6 cellular contexts compared by ENCODE assay signal in genomic region chr1:207777412-207777811, GRCh38. TPM values are rescaled to one million over a fixed set of nuclear protein-coding genes. Genes with fewer than 3 reads are reported as not detected.
DNase-seq lines count a peak whose midpoint lies in the region; ATAC-seq, FAIRE-seq and TF ChIP-seq lines count a peak whose summit lies in the region.
"Not testable (repeated sequence)": the region's sequence is repeated elsewhere in the genome, so short reads cannot be mapped to it uniquely, and the experiment has no call there.

No MANE protein-coding gene starts in this region.

- not testable (repeated sequence) for H3K4me2 ChIP-seq in K562 (ENCODE audit: insufficient read depth, low read length)

- TF ChIP-seq CTCF in Calu3 (IDR thresholded peaks at IDR 0.05; ENCODE audit: unreplicated experiment); HEK293 (tag by site-specific recombination; IDR thresholded peaks at IDR 0.05); K562 (IDR thresholded peaks at IDR 0.05 in 2 of 3, conservative IDR thresholded peaks at IDR 0.05 in 1 of 3; ENCODE audit: insufficient read depth in 2 of 3, low read depth in 1 of 3, low read length in 3 of 3); endothelial cell (IDR thresholded peaks at IDR 0.05; ENCODE audit: unreplicated experiment); type B pancreatic cell (conservative IDR thresholded peaks at IDR 0.05): not testable (repeated sequence)

- BruUV-seq in Calu3 (replicated peaks; lab: Mats Ljungman, UMichigan); K562 (replicated peaks; lab: Mats Ljungman, UMichigan): not testable (repeated sequence)

- H3K9ac ChIP-seq in K562 (ENCODE audit: insufficient read depth in 1 of 2, low read depth in 2 of 2, low read length in 2 of 2): not testable (repeated sequence)

- not testable (repeated sequence) for H3K27me3 Mint-ChIP-seq in Calu3 (ENCODE audit: unreplicated experiment); endothelial cell (ENCODE audit: unreplicated experiment); type B pancreatic cell

- TF ChIP-seq EP300 in K562 (IDR thresholded peaks at IDR 0.05; ENCODE audit: low read length): not testable (repeated sequence)

- H3K9me3 Mint-ChIP-seq in Calu3 (ENCODE audit: low read depth, unreplicated experiment); endothelial cell (ENCODE audit: unreplicated experiment); type B pancreatic cell: not testable (repeated sequence)

- H3K27ac Mint-ChIP-seq in Calu3 (ENCODE audit: unreplicated experiment) (peak overlapping the region; percentile 31), type B pancreatic cell (peak overlapping the region; percentile 29)
- not testable (repeated sequence) for H3K27ac Mint-ChIP-seq in endothelial cell (ENCODE audit: unreplicated experiment)

- TF ChIP-seq RAD21 in K562 (CRISPR knock-in tag; conservative IDR thresholded peaks at IDR 0.05 in 1 of 2, IDR thresholded peaks at IDR 0.05 in 1 of 2): not testable (repeated sequence)

- not testable (repeated sequence) for H2AFZ ChIP-seq in K562 (ENCODE audit: low read depth, low read length)

- not testable (repeated sequence) for H3K9me1 ChIP-seq in K562 (ENCODE audit: control insufficient read depth, insufficient read depth, low read length)

- H3K4me1 ChIP-seq in HEK293 (ENCODE audit: control insufficient read depth, insufficient read depth, low read length): not testable (repeated sequence)
- H3K4me1 ChIP-seq in K562 (replicated peaks in 1 of 2; ENCODE audit: control insufficient read depth in 2 of 2, insufficient read depth in 2 of 2, low read length in 2 of 2): peaks cover 4 to 21% of the 10 kb centered on the region in 2 experiments; a peak in 4 of 5 replicates

- H3K79me2 ChIP-seq in K562 (ENCODE audit: control insufficient read depth, insufficient read depth, low read length): peaks cover 87% of the 10 kb centered on the region

- H3K27me3 ChIP-seq in K562 (ENCODE audit: control insufficient read depth in 2 of 2, insufficient read depth in 2 of 2, low read length in 2 of 2): not testable (repeated sequence)

- peaks cover 36% of the 10 kb centered on the region for H3K4me1 Mint-ChIP-seq in Calu3 (ENCODE audit: low read depth, unreplicated experiment)
- peaks cover 13% of the 10 kb centered on the region for H3K4me1 Mint-ChIP-seq in endothelial cell (ENCODE audit: unreplicated experiment)
- H3K4me1 Mint-ChIP-seq in type B pancreatic cell (ENCODE audit: unreplicated experiment): not testable (repeated sequence)

- H3K4me3 ChIP-seq in HEK293 (ENCODE audit: low read depth, low read length); K562: not testable (repeated sequence)

- CTCF ChIA-PET in Calu3 (lab: Charles Lee); K562 (lab: Yijun Ruan, JAX; ENCODE audit: low intra/inter-chr PET ratio): not testable (repeated sequence)
- CTCF ChIA-PET in HEK293 (lab: Yijun Ruan, JAX): interaction anchor here (1.1 to 1.2 kb wide), 2 partner anchors 20 to 66 kb away, joined by 3 read pairs; no protein-coding TSS in a partner anchor

- not testable (repeated sequence) for FAIRE-seq in K562 (lab: Jason Lieb, UNC)

- ATAC-seq in SK-N-SH treated with all-trans-retinoic acid at 6 μM for 48 hours, K562: not testable (repeated sequence)

- not testable (repeated sequence) for H3K4me3 Mint-ChIP-seq in Calu3 (ENCODE audit: low read depth, unreplicated experiment); type B pancreatic cell
- peak overlapping the region; percentile 43 for H3K4me3 Mint-ChIP-seq in endothelial cell (ENCODE audit: unreplicated experiment)

- H3K9me3 ChIP-seq in HEK293 (ENCODE audit: control insufficient read depth, insufficient read depth, low read depth, low read length); K562 (replicated peaks; ENCODE audit: control insufficient read depth, insufficient read depth, low read depth, low read length): not testable (repeated sequence)

- intact Hi-C loops in Calu3 (cut with micrococcal nuclease; ENCODE audit: unreplicated experiment); K562 (cut with micrococcal nuclease): not testable (repeated sequence)

- H3K36me3 ChIP-seq in HEK293 (ENCODE audit: control insufficient read depth in 2 of 2, insufficient read depth in 1 of 2, low read length in 2 of 2) (peaks cover 3 to 16% of the 10 kb centered on the region in 2 experiments; a peak in 2 of 3 replicates), K562 (ENCODE audit: control insufficient read depth, insufficient read depth, low read length) (peaks cover 78% of the 10 kb centered on the region)

- WGBS in K562 (ENCODE audit: insufficient coverage, low coverage, missing lambda C conversion rate): 91% methylated on average over 7 of the region's 7 CpGs

- not testable (repeated sequence) for H3K27ac ChIP-seq in HEK293 (ENCODE audit: extremely low read depth, low read depth, low read length); K562 (ENCODE audit: extremely low read depth, low read depth, low read length)

- H3K36me3 Mint-ChIP-seq in Calu3 (ENCODE audit: insufficient read depth, unreplicated experiment) (peaks cover 72% of the 10 kb centered on the region), endothelial cell (ENCODE audit: low read depth, unreplicated experiment) (peaks cover 35% of the 10 kb centered on the region), type B pancreatic cell (peaks cover 71% of the 10 kb centered on the region)

- H4K20me1 ChIP-seq in K562 (replicated peaks; ENCODE audit: control insufficient read depth, insufficient read depth, low read length): not testable (repeated sequence)

- POLR2A ChIA-PET in HEK293 (lab: Yijun Ruan, JAX); K562 (lab: Yijun Ruan, JAX): not testable (repeated sequence)

- not testable (repeated sequence) for DNase-seq in Calu3; K562 (ENCODE audit: extremely low read depth in 1 of 4, low spot score in 3 of 4); endothelial cell (ENCODE audit: low spot score); type B pancreatic cell (ENCODE audit: extremely low spot score, unreplicated experiment)

- TF ChIP-seq POLR2A in K562 (conservative IDR thresholded peaks at IDR 0.05): not testable (repeated sequence)

- in situ Hi-C loops in K562 (cut with MboI): not testable (repeated sequence)

TF ChIP-seq in HEK293, 187 proteins besides CTCF, POLR2A, EP300 and RAD21 (continues in another document):
- TF ChIP-seq ZNF580 (tag by site-specific recombination; IDR thresholded peaks at IDR 0.05) (peak; percentile 81; the same call in 1 of the 2 replicates), ZNF146 (tag by site-specific recombination; IDR thresholded peaks at IDR 0.05) (peak; percentile 88)

TF ChIP-seq in SK-N-SH treated with all-trans-retinoic acid at 6 μM for 48 hours, 23 proteins besides CTCF, POLR2A, EP300 and RAD21:
- TF ChIP-seq ZNF8 (CRISPR knock-in tag; IDR thresholded peaks at IDR 0.05): peak; percentile 54; the same call in 1 of the 2 replicates

TF ChIP-seq in K562, 482 proteins besides CTCF, POLR2A, EP300 and RAD21 (continues in another document):
- TF ChIP-seq ZBTB33 (CRISPR knock-in tag; IDR thresholded peaks at IDR 0.05): peak; percentile 58; the same call in 1 of the 2 replicates
- peak; percentile 96 for TF ChIP-seq ZNF146 (CRISPR knock-in tag; IDR thresholded peaks at IDR 0.05; ENCODE audit: unreplicated experiment)
- TF ChIP-seq RBM25 (IDR thresholded peaks at IDR 0.05; ENCODE audit: low read depth, low read length, severe bottlenecking): peak; percentile 87

RNA-seq across cellular contexts. Expression of gene CD46, which starts 25.6 kb away (rescaled TPM):
- 487 and 635 TPM in 2 replicates for total RNA-seq in Calu3 (2022)
- total RNA-seq in K562 (2011; cell fraction: chromatin; rRNA removed; ENCODE audit: low replicate concordance): 356 and 908 TPM in 2 replicates
- 170 and 219 TPM in 2 replicates for total RNA-seq in K562 (2011; cell fraction: nucleolus; rRNA removed)
- total RNA-seq in K562 (2011; cell fraction: nucleoplasm; rRNA removed): 411 and 563 TPM in 2 replicates
- total RNA-seq in K562 (2014; rRNA removed): 87.9 and 94.5 TPM in 2 replicates
- 156 and 168 TPM in 2 replicates for total RNA-seq in K562 (2014; rRNA removed; fragmentation: Illumina TruSeq; extraction: Trizol)
- total RNA-seq in K562 (2015; rRNA removed; fragmentation: Illumina TruSeq; extraction: Trizol): 126 and 151 TPM in 2 replicates
- total RNA-seq in K562 (2021): 143 and 156 TPM in 2 replicates
- 374 and 391 TPM in 2 replicates for polyA plus RNA-seq in K562 (2011; rRNA removed)
- 28.4 and 93.7 TPM in 2 replicates for polyA plus RNA-seq in K562 (2011; cell fraction: cytosol; rRNA removed)
- 370 and 950 TPM in 2 replicates for polyA plus RNA-seq in K562 (2011; cell fraction: nucleus; rRNA removed)
- 91.8 and 133 TPM in 2 replicates for polyA plus RNA-seq in K562 (2012)
- 149 and 205 TPM in 2 replicates for polyA plus RNA-seq in K562 (2014; fragmentation: Illumina TruSeq; extraction: Trizol)
- polyA plus RNA-seq in K562 (2014; fragmentation: Nextera tagmentation; extraction: Ambion mirVana): 100 to 1,000 TPM; 143 to 220 TPM
- 183 and 199 TPM in 2 replicates for polyA plus RNA-seq in K562 (2014; rRNA removed)
- polyA minus RNA-seq in K562 (2011; rRNA and poly(A)+ RNA removed): 160 and 229 TPM in 2 replicates
- polyA minus RNA-seq in K562 (2011; cell fraction: cytosol; rRNA and poly(A)+ RNA removed): 73.7 and 85.6 TPM in 2 replicates
- 188 and 382 TPM in 2 replicates for polyA minus RNA-seq in K562 (2011; cell fraction: nucleus; rRNA and poly(A)+ RNA removed)
- 116 TPM for total RNA-seq in endothelial cell (ENCODE audit: unreplicated experiment)
- total RNA-seq in type B pancreatic cell (ENCODE audit: low replicate concordance): 155 and 220 TPM in 2 replicates
